Comparison of ENCODE assay signal across 23 cellular contexts in the genomic region with DNA sequence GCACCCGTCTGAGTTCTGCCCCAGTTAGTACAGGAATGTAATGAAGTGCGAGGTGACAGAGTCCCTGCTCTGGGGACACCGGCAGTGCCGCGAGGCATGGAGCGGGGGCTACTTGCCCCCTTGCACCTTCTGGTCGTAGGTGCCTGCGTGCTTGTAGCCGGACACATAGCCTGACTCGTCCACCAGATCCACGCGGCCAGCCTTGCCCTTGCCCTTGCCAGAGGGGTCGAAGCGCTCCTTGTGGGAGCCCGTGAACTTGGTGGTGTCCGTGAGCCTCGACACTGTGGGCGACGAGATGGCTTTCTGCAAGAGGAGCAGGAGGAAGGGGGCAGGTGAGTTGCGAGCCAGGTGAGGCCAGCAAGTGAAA.
"Had no signal": no experiment of that assay in that cellular context is flagged by ENCODE, and none has a peak within 500 bp of the region (broad histone marks: within the 10 kb centered on the region; RNA-seq: fewer than 3 reads in every experiment).

No MANE protein-coding gene starts in this region.

- H3K36me3 ChIP-seq: prostate gland had no signal

- FAIRE-seq: bronchial epithelial cell had no signal

- ATAC-seq: activated T-cell treated with anti-CD3 and anti-CD28 coated beads, Interleukin-2, amount 50 U/mL, for 4 hours; gastroesophageal sphincter; heart left ventricle; natural killer cell had no signal

- DNase-seq: activated CD4-positive, alpha-beta T cell treated with anti-CD3 and anti-CD28 coated beads for 1 hour; activated CD4-positive, alpha-beta T cell treated with anti-CD3 and anti-CD28 coated beads, Interleukin-2, amount 50 U/mL, for 1 hour; activated CD8-positive, alpha-beta memory T cell treated with anti-CD3 and anti-CD28 coated beads for 24 hours; activated CD8-positive, alpha-beta memory T cell treated with anti-CD3 and anti-CD28 coated beads, Interleukin-2, amount 50 U/mL, for 4 hours; activated naive CD4-positive, alpha-beta T cell treated with Interleukin-2 at 50 U/mL for 16 hours; activated naive CD8-positive, alpha-beta T cell treated with anti-CD3 and anti-CD28 coated beads for 36 hours; activated T-cell treated with anti-CD3 and anti-CD28 coated beads, Interleukin-2, amount 50 U/mL, for 4 hours; amniotic stem cell; cerebellar nuclear complex; cortex of kidney; islet precursor cell; mammary epithelial cell; midbrain; natural killer cell; stimulated activated CD4-positive, alpha-beta T cell treated with anti-CD3 and anti-CD28 coated beads, Interleukin-15, amount 100 ng/mL, for 24 hours had no signal

- H3K4me3 ChIP-seq: gastroesophageal sphincter, heart left ventricle, prostate gland, skin epidermis had no signal

- H3K27ac ChIP-seq: epithelial cell of prostate, gastroesophageal sphincter, heart left ventricle, prostate gland, skin epidermis, VCaP had no signal

- H3K4me1 ChIP-seq: prostate gland had no signal

- H3K9me3 ChIP-seq: gastroesophageal sphincter, heart left ventricle, prostate gland, SK-N-SH had no signal

- H3K27me3 ChIP-seq: gastroesophageal sphincter, heart left ventricle had no signal
